ENCODE assay signal across 9 cellular contexts in the genomic region with DNA sequence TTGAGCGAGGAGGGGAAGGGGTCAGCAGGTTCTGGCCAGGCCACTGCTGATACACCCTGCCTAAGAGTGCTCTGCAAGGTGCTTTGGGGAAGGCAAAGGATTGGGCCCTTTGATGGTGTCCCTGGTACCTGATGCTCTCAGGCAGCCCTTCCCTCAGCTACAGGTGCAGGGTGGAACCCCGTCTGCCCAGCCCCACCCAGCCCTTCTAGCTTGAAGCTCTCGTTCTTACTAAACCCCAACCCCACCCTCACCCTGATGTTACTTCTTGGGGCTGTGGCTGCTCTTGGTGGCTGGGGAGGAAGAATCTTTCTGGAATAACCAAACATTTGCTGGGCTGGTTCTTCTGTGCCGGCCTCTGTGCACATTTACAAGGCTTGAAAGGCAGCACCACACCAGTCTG. TPM values are rescaled to one million over a fixed set of nuclear protein-coding genes. Genes with fewer than 3 reads are reported as not detected.
A peak's percentile ranks its signal among the peaks of the same experiment; 100 is the strongest.
DNase-seq lines count a peak whose midpoint lies in the region; ATAC-seq and TF ChIP-seq lines count a peak whose summit lies in the region.
"Had no signal": no experiment of that assay in that cellular context is flagged by ENCODE, and none has a peak within 500 bp of the region (broad histone marks: within the 10 kb centered on the region; RNA-seq: fewer than 3 reads in every experiment).

No MANE protein-coding gene starts in this region.

- no peak overlapping the region for H2AFZ ChIP-seq in hepatocyte

- peak; percentile 38 for DNase-seq in activated CD4-positive, alpha-beta memory T cell treated with anti-CD3 and anti-CD28 coated beads, Interleukin-2, amount 10 ng/mL, durations not matched to agents 7 days and 5 days
- DNase-seq in hepatocyte (ENCODE audit: low spot score) = no peak
- DNase-seq in stimulated activated CD8-positive, alpha-beta memory T cell treated with anti-CD3 and anti-CD28 coated beads, Interleukin-4, amount 100 ng/mL, for 48 hours = peak; percentile 42
- DNase-seq in NCI-H2227 (lab: John Stamatoyannopoulos, UW; ENCODE audit: unreplicated experiment) = no peak
- DNase-seq in SK-N-DZ (ENCODE audit: low spot score) = no peak
- no peak for DNase-seq in activated effector memory CD4-positive, alpha-beta T cell treated with anti-CD3 and anti-CD28 coated beads, Interleukin-2, amount 50 U/mL, for 16 hours
- DNase-seq: NCI-H1092 treated with DMSO at 0.1 percent for 48 hours had no signal

- no peak overlapping the region for H3K4me2 ChIP-seq in hepatocyte

- H3K4me1 Mint-ChIP-seq in activated CD4-positive, alpha-beta memory T cell treated with anti-CD3 and anti-CD28 coated beads, Interleukin-2, amount 10 ng/mL, durations not matched to agents 7 days and 5 days = peaks cover 88% of the 10 kb centered on the region

- H3K4me3 ChIP-seq in HEK293 (ENCODE audit: low read depth, low read length) (no peak overlapping the region), hepatocyte (no peak overlapping the region)

- H3K4me3 Mint-ChIP-seq in activated CD4-positive, alpha-beta memory T cell treated with anti-CD3 and anti-CD28 coated beads, Interleukin-2, amount 10 ng/mL, durations not matched to agents 7 days and 5 days = peak overlapping the region; percentile 73

- H3K36me3 ChIP-seq in HEK293 (ENCODE audit: control insufficient read depth in 2 of 2, insufficient read depth in 1 of 2, low read length in 2 of 2) (peaks cover 0 to 10% of the 10 kb centered on the region in 2 experiments; a peak in 1 of 3 replicates), hepatocyte (replicated peaks; ENCODE audit: insufficient read depth, low read depth) (no peaks in the 10 kb centered on the region)

- no peak overlapping the region for H3K27ac ChIP-seq in HEK293 (ENCODE audit: extremely low read depth, low read depth, low read length)
- peak overlapping the region; percentile 48 for H3K27ac ChIP-seq in hepatocyte

- no peaks in the 10 kb centered on the region for H3K27me3 Mint-ChIP-seq in activated CD4-positive, alpha-beta memory T cell treated with anti-CD3 and anti-CD28 coated beads, Interleukin-2, amount 10 ng/mL, durations not matched to agents 7 days and 5 days

- peaks cover 97% of the 10 kb centered on the region for H3K79me2 ChIP-seq in hepatocyte

- H3K9me2 ChIP-seq in hepatocyte (replicated peaks; ENCODE audit: insufficient read depth) = no peaks in the 10 kb centered on the region

- POLR2A ChIA-PET in HEK293 (lab: Yijun Ruan, JAX) = no interaction called here
- POLR2A ChIA-PET in activated CD4-positive, alpha-beta memory T cell treated with anti-CD3 and anti-CD28 coated beads, Interleukin-2, amount 10 ng/mL, durations not matched to agents 7 days and 5 days (lab: Charles Lee) = interaction anchor here (1.0 to 9.7 kb wide), 6 partner anchors 8 to 366 kb away, joined by 3 to 117 read pairs (median 4); a partner anchor contains a TSS

- CTCF ChIA-PET in HEK293 (lab: Yijun Ruan, JAX) = interaction anchor here (2.1 kb wide), 1 partner anchor 48 kb away, joined by 9 read pairs; no protein-coding TSS in a partner anchor
- CTCF ChIA-PET in activated CD4-positive, alpha-beta memory T cell treated with anti-CD3 and anti-CD28 coated beads, Interleukin-2, amount 10 ng/mL, durations not matched to agents 7 days and 5 days (lab: Charles Lee) = interaction anchor here (2.1 to 8.1 kb wide), 2 partner anchors 14 to 48 kb away, joined by 11 to 212 read pairs; no protein-coding TSS in a partner anchor

- H3K27ac Mint-ChIP-seq in activated CD4-positive, alpha-beta memory T cell treated with anti-CD3 and anti-CD28 coated beads, Interleukin-2, amount 10 ng/mL, durations not matched to agents 7 days and 5 days = peak overlapping the region; percentile 94

- H3K9me3 ChIP-seq in HEK293 (ENCODE audit: control insufficient read depth, insufficient read depth, low read depth, low read length) (no peaks in the 10 kb centered on the region), hepatocyte (ENCODE audit: low read depth) (no peaks in the 10 kb centered on the region)

- H4K20me1 ChIP-seq in hepatocyte (ENCODE audit: insufficient read depth, poor library complexity, severe bottlenecking) = peaks cover 55% of the 10 kb centered on the region

- H3K4me1 ChIP-seq in HEK293 (ENCODE audit: control insufficient read depth, insufficient read depth, low read length) (peaks cover 15% of the 10 kb centered on the region), hepatocyte (ENCODE audit: insufficient read depth) (peaks cover 40% of the 10 kb centered on the region)

- TF ChIP-seq CTCF in HEK293 (tag by site-specific recombination; IDR thresholded peaks at IDR 0.05) (no peak), hepatocyte (IDR thresholded peaks at IDR 0.05; ENCODE audit: poor library complexity) (no peak)

- peaks cover 55% of the 10 kb centered on the region for H3K36me3 Mint-ChIP-seq in activated CD4-positive, alpha-beta memory T cell treated with anti-CD3 and anti-CD28 coated beads, Interleukin-2, amount 10 ng/mL, durations not matched to agents 7 days and 5 days (ENCODE audit: low read depth)

- ATAC-seq in HG02642 (IDR thresholded peaks at IDR 0.05; ENCODE audit: poor library complexity, unreplicated experiment) = no peak

- H3K9me3 Mint-ChIP-seq in activated CD4-positive, alpha-beta memory T cell treated with anti-CD3 and anti-CD28 coated beads, Interleukin-2, amount 10 ng/mL, durations not matched to agents 7 days and 5 days = no peaks in the 10 kb centered on the region

- 92% methylated on average over 4 of the region's 4 CpGs for whole genome bisulfite sequencing in hepatocyte (ENCODE audit: low lambda C conversion rate, missing lambda C conversion rate)

- no peaks in the 10 kb centered on the region for H3K27me3 ChIP-seq in hepatocyte

TF ChIP-seq in HEK293, 187 proteins besides CTCF, POLR2A, EP300 and RAD21:
- TF ChIP-seq ZNF24 (tag by site-specific recombination; IDR thresholded peaks at IDR 0.05) = no peak
- TF ChIP-seq SCRT2 (tag by site-specific recombination; IDR thresholded peaks at IDR 0.05) = 0 out of 2 replicates have a peak, but pooled peaks have one; percentile 35
- TF ChIP-seq KLF1 (tag by site-specific recombination; IDR thresholded peaks at IDR 0.05) = peak; percentile 58; the same call in 1 of the 2 replicates

RNA-seq across cellular contexts. Expression of a gene that starts 6.4 kb away (rescaled TPM):
- total RNA-seq in activated CD4-positive, alpha-beta memory T cell treated with anti-CD3 and anti-CD28 coated beads, Interleukin-2, amount 10 ng/mL, durations not matched to agents 7 days and 5 days = 100 to 1,000 TPM; 493 to 519 TPM
- total RNA-seq in hepatocyte = 95.0 and 103 TPM in 2 replicates
- polyA plus RNA-seq in hepatocyte = 219 and 233 TPM in 2 replicates
- polyA plus RNA-seq in SK-N-DZ (2014; cell fraction: cytosol; rRNA removed) = 52.3 and 58.3 TPM in 2 replicates
- 39.3 and 43.2 TPM in 2 replicates for polyA plus RNA-seq in SK-N-DZ (2014; cell fraction: nucleus; rRNA removed)

RNA-seq across cellular contexts. Expression of a gene that starts 26.6 kb away (rescaled TPM):
- total RNA-seq in activated CD4-positive, alpha-beta memory T cell treated with anti-CD3 and anti-CD28 coated beads, Interleukin-2, amount 10 ng/mL, durations not matched to agents 7 days and 5 days = under 1 TPM; 0.38 to 0.55 TPM
- 60.2 and 67.7 TPM in 2 replicates for total RNA-seq in hepatocyte
- 104 and 135 TPM in 2 replicates for polyA plus RNA-seq in hepatocyte
- 0.92 and 2.3 TPM in 2 replicates for polyA plus RNA-seq in SK-N-DZ (2014; cell fraction: cytosol; rRNA removed)
- polyA plus RNA-seq in SK-N-DZ (2014; cell fraction: nucleus; rRNA removed) = 10.7 and 12.1 TPM in 2 replicates

RNA-seq across cellular contexts. Expression of a gene that starts 36.5 kb away (rescaled TPM):
- total RNA-seq in activated CD4-positive, alpha-beta memory T cell treated with anti-CD3 and anti-CD28 coated beads, Interleukin-2, amount 10 ng/mL, durations not matched to agents 7 days and 5 days = not detected
- total RNA-seq in hepatocyte = 0.20 TPM in 1 of 2 replicates, not detected in the other
- 0.39 TPM in 1 of 2 replicates, not detected in the other for polyA plus RNA-seq in hepatocyte
- 0.09 TPM in 1 of 2 replicates, not detected in the other for polyA plus RNA-seq in SK-N-DZ (2014; cell fraction: cytosol; rRNA removed)
- polyA plus RNA-seq in SK-N-DZ (2014; cell fraction: nucleus; rRNA removed) = not detected in 2 replicates

RNA-seq across cellular contexts. Expression of a gene that starts 37.3 kb away (rescaled TPM):
- not detected for total RNA-seq in activated CD4-positive, alpha-beta memory T cell treated with anti-CD3 and anti-CD28 coated beads, Interleukin-2, amount 10 ng/mL, durations not matched to agents 7 days and 5 days
- 22.6 and 24.7 TPM in 2 replicates for total RNA-seq in hepatocyte
- 37.9 and 56.6 TPM in 2 replicates for polyA plus RNA-seq in hepatocyte
- 0.03 and 0.39 TPM in 2 replicates for polyA plus RNA-seq in SK-N-DZ (2014; cell fraction: cytosol; rRNA removed)
- 0.22 and 1.5 TPM in 2 replicates for polyA plus RNA-seq in SK-N-DZ (2014; cell fraction: nucleus; rRNA removed)

RNA-seq across cellular contexts. Expression of a gene that starts 49.9 kb away (rescaled TPM):
- total RNA-seq in activated CD4-positive, alpha-beta memory T cell treated with anti-CD3 and anti-CD28 coated beads, Interleukin-2, amount 10 ng/mL, durations not matched to agents 7 days and 5 days = 10 to 100 TPM; 40.6 to 45.0 TPM
- total RNA-seq in hepatocyte = 37.0 and 41.4 TPM in 2 replicates
- polyA plus RNA-seq in hepatocyte = 71.6 and 76.2 TPM in 2 replicates
- polyA plus RNA-seq in SK-N-DZ (2014; cell fraction: cytosol; rRNA removed) = 72.9 and 84.0 TPM in 2 replicates
- 268 and 286 TPM in 2 replicates for polyA plus RNA-seq in SK-N-DZ (2014; cell fraction: nucleus; rRNA removed)

Comparison
In these comparisons a context has a peak if more than half of its experiments do, and no peak if none do; other contexts are left out.
1. DNase-seq: peak in activated CD4-positive, alpha-beta memory T cell treated with anti-CD3 and anti-CD28 coated beads, Interleukin-2, amount 10 ng/mL, durations not matched to agents 7 days and 5 days (single experiment) and stimulated activated CD8-positive, alpha-beta memory T cell treated with anti-CD3 and anti-CD28 coated beads, Interleukin-4, amount 100 ng/mL, for 48 hours (single experiment); none in hepatocyte (single experiment), NCI-H2227 (single experiment), SK-N-DZ (single experiment) and activated effector memory CD4-positive, alpha-beta T cell treated with anti-CD3 and anti-CD28 coated beads, Interleukin-2, amount 50 U/mL, for 16 hours (single experiment).
2. RNA of a gene that starts 26.6 kb away (total RNA-seq): 60.2 to 67.7 TPM in hepatocyte; 0.38 to 0.55 TPM in activated CD4-positive, alpha-beta memory T cell treated with anti-CD3 and anti-CD28 coated beads, Interleukin-2, amount 10 ng/mL, durations not matched to agents 7 days and 5 days; every median in the first group is over 10 times any median in the second.